Comparison of ENCODE assay signal across 1 cellular context in the genomic region with DNA sequence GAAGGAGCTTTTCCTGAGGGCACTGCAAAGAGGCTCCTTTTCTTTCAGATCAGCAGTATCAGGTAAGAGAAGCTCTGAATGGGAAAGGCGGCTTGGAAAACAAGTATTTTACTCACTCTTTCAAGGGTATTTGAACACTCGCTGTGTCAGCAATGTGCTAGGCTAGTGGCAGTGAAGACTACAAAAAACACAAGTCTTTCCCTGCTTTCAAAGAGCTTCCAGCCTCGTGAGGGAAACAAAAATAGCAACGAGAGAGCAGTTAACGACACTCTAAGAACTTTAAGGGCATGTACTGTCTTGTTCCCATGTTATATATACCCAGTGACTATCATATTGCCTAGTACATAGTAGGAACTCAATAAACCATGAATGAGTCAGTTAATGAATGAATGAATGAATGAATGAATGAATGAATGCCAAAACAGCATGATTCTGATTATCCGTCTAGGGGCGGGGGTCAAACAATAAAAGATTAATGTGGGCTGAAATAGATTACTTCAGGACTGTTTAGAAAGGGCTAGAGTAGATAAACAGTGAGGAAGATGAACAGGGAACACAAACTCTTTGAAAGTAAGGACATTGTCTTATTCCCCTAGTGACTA.
TF ChIP-seq lines count a peak whose summit lies in the region.

No MANE protein-coding gene starts in this region.

TF ChIP-seq in GM23338, 12 proteins besides CTCF, POLR2A, EP300 and RAD21 (continued from another document):
- TF ChIP-seq, protein P1, sequence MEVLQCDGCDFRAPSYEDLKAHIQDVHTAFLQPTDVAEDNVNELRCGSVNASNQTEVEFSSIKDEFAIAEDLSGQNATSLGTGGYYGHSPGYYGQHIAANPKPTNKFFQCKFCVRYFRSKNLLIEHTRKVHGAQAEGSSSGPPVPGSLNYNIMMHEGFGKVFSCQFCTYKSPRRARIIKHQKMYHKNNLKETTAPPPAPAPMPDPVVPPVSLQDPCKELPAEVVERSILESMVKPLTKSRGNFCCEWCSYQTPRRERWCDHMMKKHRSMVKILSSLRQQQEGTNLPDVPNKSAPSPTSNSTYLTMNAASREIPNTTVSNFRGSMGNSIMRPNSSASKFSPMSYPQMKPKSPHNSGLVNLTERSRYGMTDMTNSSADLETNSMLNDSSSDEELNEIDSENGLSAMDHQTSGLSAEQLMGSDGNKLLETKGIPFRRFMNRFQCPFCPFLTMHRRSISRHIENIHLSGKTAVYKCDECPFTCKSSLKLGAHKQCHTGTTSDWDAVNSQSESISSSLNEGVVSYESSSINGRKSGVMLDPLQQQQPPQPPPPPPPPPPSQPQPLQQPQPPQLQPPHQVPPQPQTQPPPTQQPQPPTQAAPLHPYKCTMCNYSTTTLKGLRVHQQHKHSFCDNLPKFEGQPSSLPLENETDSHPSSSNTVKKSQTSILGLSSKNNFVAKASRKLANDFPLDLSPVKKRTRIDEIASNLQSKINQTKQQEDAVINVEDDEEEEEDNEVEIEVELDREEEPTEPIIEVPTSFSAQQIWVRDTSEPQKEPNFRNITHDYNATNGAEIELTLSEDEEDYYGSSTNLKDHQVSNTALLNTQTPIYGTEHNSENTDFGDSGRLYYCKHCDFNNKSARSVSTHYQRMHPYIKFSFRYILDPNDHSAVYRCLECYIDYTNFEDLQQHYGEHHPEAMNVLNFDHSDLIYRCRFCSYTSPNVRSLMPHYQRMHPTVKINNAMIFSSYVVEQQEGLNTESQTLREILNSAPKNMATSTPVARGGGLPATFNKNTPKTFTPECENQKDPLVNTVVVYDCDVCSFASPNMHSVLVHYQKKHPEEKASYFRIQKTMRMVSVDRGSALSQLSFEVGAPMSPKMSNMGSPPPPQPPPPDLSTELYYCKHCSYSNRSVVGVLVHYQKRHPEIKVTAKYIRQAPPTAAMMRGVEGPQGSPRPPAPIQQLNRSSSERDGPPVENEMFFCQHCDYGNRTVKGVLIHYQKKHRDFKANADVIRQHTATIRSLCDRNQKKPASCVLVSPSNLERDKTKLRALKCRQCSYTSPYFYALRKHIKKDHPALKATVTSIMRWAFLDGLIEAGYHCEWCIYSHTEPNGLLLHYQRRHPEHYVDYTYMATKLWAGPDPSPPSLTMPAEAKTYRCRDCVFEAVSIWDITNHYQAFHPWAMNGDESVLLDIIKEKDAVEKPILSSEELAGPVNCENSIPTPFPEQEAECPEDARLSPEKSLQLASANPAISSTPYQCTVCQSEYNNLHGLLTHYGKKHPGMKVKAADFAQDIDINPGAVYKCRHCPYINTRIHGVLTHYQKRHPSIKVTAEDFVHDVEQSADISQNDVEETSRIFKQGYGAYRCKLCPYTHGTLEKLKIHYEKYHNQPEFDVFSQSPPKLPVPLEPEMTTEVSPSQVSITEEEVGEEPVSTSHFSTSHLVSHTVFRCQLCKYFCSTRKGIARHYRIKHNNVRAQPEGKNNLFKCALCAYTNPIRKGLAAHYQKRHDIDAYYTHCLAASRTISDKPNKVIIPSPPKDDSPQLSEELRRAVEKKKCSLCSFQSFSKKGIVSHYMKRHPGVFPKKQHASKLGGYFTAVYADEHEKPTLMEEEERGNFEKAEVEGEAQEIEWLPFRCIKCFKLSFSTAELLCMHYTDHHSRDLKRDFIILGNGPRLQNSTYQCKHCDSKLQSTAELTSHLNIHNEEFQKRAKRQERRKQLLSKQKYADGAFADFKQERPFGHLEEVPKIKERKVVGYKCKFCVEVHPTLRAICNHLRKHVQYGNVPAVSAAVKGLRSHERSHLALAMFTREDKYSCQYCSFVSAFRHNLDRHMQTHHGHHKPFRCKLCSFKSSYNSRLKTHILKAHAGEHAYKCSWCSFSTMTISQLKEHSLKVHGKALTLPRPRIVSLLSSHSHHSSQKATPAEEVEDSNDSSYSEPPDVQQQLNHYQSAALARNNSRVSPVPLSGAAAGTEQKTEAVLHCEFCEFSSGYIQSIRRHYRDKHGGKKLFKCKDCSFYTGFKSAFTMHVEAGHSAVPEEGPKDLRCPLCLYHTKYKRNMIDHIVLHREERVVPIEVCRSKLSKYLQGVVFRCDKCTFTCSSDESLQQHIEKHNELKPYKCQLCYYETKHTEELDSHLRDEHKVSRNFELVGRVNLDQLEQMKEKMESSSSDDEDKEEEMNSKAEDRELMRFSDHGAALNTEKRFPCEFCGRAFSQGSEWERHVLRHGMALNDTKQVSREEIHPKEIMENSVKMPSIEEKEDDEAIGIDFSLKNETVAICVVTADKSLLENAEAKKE (CRISPR knock-in tag; IDR thresholded peaks at IDR 0.05) = no peak
- TF ChIP-seq ZNF331 (CRISPR knock-in tag; IDR thresholded peaks at IDR 0.05; ENCODE audit: low read depth) (no peak), POLR2AphosphoS5 (IDR thresholded peaks at IDR 0.05; ENCODE audit: low read depth) (no peak), STAT1 (IDR thresholded peaks at IDR 0.05; ENCODE audit: unreplicated experiment) (no peak), CREB1 (CRISPR knock-in tag; IDR thresholded peaks at IDR 0.05; ENCODE audit: low read depth) (no peak), JUNB (IDR thresholded peaks at IDR 0.05; ENCODE audit: unreplicated experiment) (no peak), EZH2 (IDR thresholded peaks at IDR 0.05; ENCODE audit: low read depth, unreplicated experiment) (no peak), NANOG (IDR thresholded peaks at IDR 0.05; ENCODE audit: borderline replicate concordance) (no peak)
- TF ChIP-seq, protein P2, sequence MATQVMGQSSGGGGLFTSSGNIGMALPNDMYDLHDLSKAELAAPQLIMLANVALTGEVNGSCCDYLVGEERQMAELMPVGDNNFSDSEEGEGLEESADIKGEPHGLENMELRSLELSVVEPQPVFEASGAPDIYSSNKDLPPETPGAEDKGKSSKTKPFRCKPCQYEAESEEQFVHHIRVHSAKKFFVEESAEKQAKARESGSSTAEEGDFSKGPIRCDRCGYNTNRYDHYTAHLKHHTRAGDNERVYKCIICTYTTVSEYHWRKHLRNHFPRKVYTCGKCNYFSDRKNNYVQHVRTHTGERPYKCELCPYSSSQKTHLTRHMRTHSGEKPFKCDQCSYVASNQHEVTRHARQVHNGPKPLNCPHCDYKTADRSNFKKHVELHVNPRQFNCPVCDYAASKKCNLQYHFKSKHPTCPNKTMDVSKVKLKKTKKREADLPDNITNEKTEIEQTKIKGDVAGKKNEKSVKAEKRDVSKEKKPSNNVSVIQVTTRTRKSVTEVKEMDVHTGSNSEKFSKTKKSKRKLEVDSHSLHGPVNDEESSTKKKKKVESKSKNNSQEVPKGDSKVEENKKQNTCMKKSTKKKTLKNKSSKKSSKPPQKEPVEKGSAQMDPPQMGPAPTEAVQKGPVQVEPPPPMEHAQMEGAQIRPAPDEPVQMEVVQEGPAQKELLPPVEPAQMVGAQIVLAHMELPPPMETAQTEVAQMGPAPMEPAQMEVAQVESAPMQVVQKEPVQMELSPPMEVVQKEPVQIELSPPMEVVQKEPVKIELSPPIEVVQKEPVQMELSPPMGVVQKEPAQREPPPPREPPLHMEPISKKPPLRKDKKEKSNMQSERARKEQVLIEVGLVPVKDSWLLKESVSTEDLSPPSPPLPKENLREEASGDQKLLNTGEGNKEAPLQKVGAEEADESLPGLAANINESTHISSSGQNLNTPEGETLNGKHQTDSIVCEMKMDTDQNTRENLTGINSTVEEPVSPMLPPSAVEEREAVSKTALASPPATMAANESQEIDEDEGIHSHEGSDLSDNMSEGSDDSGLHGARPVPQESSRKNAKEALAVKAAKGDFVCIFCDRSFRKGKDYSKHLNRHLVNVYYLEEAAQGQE (IDR thresholded peaks at IDR 0.05; ENCODE audit: unreplicated experiment) = no peak
- TF ChIP-seq, protein P3, sequence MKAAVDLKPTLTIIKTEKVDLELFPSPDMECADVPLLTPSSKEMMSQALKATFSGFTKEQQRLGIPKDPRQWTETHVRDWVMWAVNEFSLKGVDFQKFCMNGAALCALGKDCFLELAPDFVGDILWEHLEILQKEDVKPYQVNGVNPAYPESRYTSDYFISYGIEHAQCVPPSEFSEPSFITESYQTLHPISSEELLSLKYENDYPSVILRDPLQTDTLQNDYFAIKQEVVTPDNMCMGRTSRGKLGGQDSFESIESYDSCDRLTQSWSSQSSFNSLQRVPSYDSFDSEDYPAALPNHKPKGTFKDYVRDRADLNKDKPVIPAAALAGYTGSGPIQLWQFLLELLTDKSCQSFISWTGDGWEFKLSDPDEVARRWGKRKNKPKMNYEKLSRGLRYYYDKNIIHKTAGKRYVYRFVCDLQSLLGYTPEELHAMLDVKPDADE (IDR thresholded peaks at IDR 0.05) = no peak
